19 cellular contexts compared by ENCODE assay signal in the genomic region with DNA sequence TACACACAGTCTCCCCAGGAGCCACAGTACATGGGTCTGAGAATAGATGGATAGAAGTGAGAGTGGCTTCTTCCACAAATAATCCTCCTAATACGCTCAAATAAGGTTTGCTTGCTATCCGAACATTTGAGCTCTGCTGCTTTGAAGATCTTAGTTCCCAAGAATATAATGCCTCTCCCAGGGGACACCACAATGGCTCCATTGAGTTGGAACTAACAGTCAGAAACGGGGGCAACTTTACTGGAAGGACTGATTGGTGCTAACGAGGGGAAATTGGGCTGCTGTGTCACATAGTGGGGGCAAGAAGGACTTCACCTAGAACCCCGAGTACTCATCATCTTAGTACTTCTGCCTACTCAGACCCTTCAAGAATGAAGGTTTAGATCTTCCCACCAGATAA.
DNase-seq lines count a peak whose midpoint lies in the region; ATAC-seq and TF ChIP-seq lines count a peak whose summit lies in the region.
"Had no signal": no experiment of that assay in that cellular context is flagged by ENCODE, and none has a peak within 500 bp of the region (broad histone marks: within the 10 kb centered on the region; RNA-seq: fewer than 3 reads in every experiment).

No MANE protein-coding gene starts in this region.

- no peak for ATAC-seq in GM21717 (IDR thresholded peaks at IDR 0.05; ENCODE audit: unreplicated experiment)
- no peak for ATAC-seq in HG03095 (IDR thresholded peaks at IDR 0.05; ENCODE audit: unreplicated experiment)
- ATAC-seq: Panc1 had no signal

- no peaks in the 10 kb centered on the region for H3K9me2 ChIP-seq in SU-DHL-6 (replicated peaks; ENCODE audit: insufficient read depth, low read length)

- H3K4me1 Mint-ChIP-seq in IgD-negative memory B cell (peaks cover 18 to 25% (median 25%) of the 10 kb centered on the region in 3 donors), neural progenitor cell (peaks cover 24% of the 10 kb centered on the region)

- H3K4me1 ChIP-seq in BLaER1 (peaks cover 55% of the 10 kb centered on the region), neural progenitor cell (peaks cover 12% of the 10 kb centered on the region)

- H3K36me3 ChIP-seq in BLaER1 (no peaks in the 10 kb centered on the region), SU-DHL-6 (ENCODE audit: low read length) (no peaks in the 10 kb centered on the region), neural progenitor cell (no peaks in the 10 kb centered on the region)

- H3K27me3 Mint-ChIP-seq in IgD-negative memory B cell (peaks cover 24% of the 10 kb centered on the region), neural progenitor cell (ENCODE audit: insufficient read depth, low read depth) (peaks cover 20% of the 10 kb centered on the region)

- no peak overlapping the region for H3K4me3 ChIP-seq in BLaER1
- no peak overlapping the region for H3K4me3 ChIP-seq in SU-DHL-6 (ENCODE audit: insufficient read depth, low read length, poor library complexity, severe bottlenecking)
- H3K4me3 ChIP-seq in neural progenitor cell, result no peak overlapping the region

- no peaks in the 10 kb centered on the region for H3K27me3 ChIP-seq in BLaER1
- H3K27me3 ChIP-seq in SU-DHL-6 (ENCODE audit: low read length), result no peaks in the 10 kb centered on the region
- H3K27me3 ChIP-seq in neural progenitor cell, result peaks cover 85% of the 10 kb centered on the region

- H3F3A ChIP-seq in SU-DHL-6 (ENCODE audit: insufficient read depth), result peaks cover 45% of the 10 kb centered on the region
- peaks cover 21% of the 10 kb centered on the region for H3F3A ChIP-seq in neural progenitor cell (ENCODE audit: low read depth)

- H3K9me3 Mint-ChIP-seq in IgD-negative memory B cell (peaks cover 0 to 3% (median 0%) of the 10 kb centered on the region in 3 donors), neural progenitor cell (peaks cover 6% of the 10 kb centered on the region)

- H3K4me2 ChIP-seq in BLaER1, result peak overlapping the region; percentile 66
- H3K4me2 ChIP-seq in SU-DHL-6 (ENCODE audit: low read depth, low read length, poor library complexity, severe bottlenecking), result peak overlapping the region; percentile 70
- H3K4me2 ChIP-seq in neural progenitor cell, result peak overlapping the region; percentile 37

- peak overlapping the region in 2 of 4 donors; percentile 67 for H3K4me3 Mint-ChIP-seq in IgD-negative memory B cell
- H3K4me3 Mint-ChIP-seq in neural progenitor cell, result peak overlapping the region; percentile 8

- H3K9me3 ChIP-seq in BLaER1 (peaks cover 7% of the 10 kb centered on the region), SU-DHL-6 (ENCODE audit: insufficient read depth, low read length) (no peaks in the 10 kb centered on the region), neural progenitor cell (ENCODE audit: low read depth) (no peaks in the 10 kb centered on the region)

- DNase-seq in neural progenitor cell (ENCODE audit: low spot score) (peak; percentile 66), Ammon's horn (ENCODE audit: low spot score) (no peak)
- DNase-seq: C1 segment of cervical spinal cord; CD8-positive, alpha-beta memory T cell; DMS53; KG1; MV-4-11; NCI-H1417; NCI-H187; NCI-H2107; NCI-H2227 treated with DMSO at 0.1 percent for 48 hours; NCI-H510A treated with DMSO at 0.1 percent for 48 hours; NCI-H82 had no signal

- H3K9ac ChIP-seq in BLaER1 (peak overlapping the region; percentile 63; the same call in 1 of the 2 replicates), SU-DHL-6 (ENCODE audit: low read length) (peak overlapping the region; percentile 58), neural progenitor cell (no peak overlapping the region)

- TF ChIP-seq CTCF in SU-DHL-6 (IDR thresholded peaks at IDR 0.05; ENCODE audit: insufficient read depth, low read length, poor library complexity, severe bottlenecking) (no peak), neural progenitor cell (IDR thresholded peaks at IDR 0.05) (no peak)

- no peak overlapping the region for H3K27ac ChIP-seq in BLaER1
- peak overlapping the region; percentile 95 for H3K27ac ChIP-seq in SU-DHL-6 (ENCODE audit: low read depth, low read length)
- H3K27ac ChIP-seq in neural progenitor cell, result no peak overlapping the region

- H4K20me1 ChIP-seq in BLaER1, result no peaks in the 10 kb centered on the region
- H4K20me1 ChIP-seq in SU-DHL-6 (ENCODE audit: low read depth, low read length), result no peaks in the 10 kb centered on the region
- H4K20me1 ChIP-seq in neural progenitor cell (ENCODE audit: low read depth), result no peaks in the 10 kb centered on the region

- peak overlapping the region in 2 of 3 donors; percentile 67 to 89 for H3K27ac Mint-ChIP-seq in IgD-negative memory B cell
- no peak overlapping the region for H3K27ac Mint-ChIP-seq in neural progenitor cell

- H3K36me3 Mint-ChIP-seq in IgD-negative memory B cell, result no peaks in the 10 kb centered on the region
- H3K36me3 Mint-ChIP-seq in neural progenitor cell, result no peaks in the 10 kb centered on the region

- H2AFZ ChIP-seq in SU-DHL-6 (ENCODE audit: low read depth, low read length, severe bottlenecking), result no peak overlapping the region
- no peak overlapping the region for H2AFZ ChIP-seq in neural progenitor cell (replicated peaks)

- H3K79me2 ChIP-seq in SU-DHL-6 (ENCODE audit: insufficient read depth, low read length) (no peaks in the 10 kb centered on the region), neural progenitor cell (ENCODE audit: low read depth) (no peaks in the 10 kb centered on the region)
